Comparison of ENCODE assay signal across 11 cellular contexts in genomic region chr4:129988957-129989356, GRCh38.
"Had no signal": no experiment of that assay in that cellular context is flagged by ENCODE, and none has a peak within 500 bp of the region (broad histone marks: within the 10 kb centered on the region; RNA-seq: fewer than 3 reads in every experiment).

No MANE protein-coding gene starts in this region.

- H3K27ac ChIP-seq: GM23248 had no signal

- H2AFZ ChIP-seq: GM23248, GM23338 had no signal

- H3K9ac ChIP-seq: GM23248 had no signal

- ATAC-seq: GM23338, HCT116 had no signal

- H3K9me3 ChIP-seq: HAP-1 had no signal

- H3K4me1 ChIP-seq: HAP-1 had no signal

- DNase-seq: GM23248, GOT3, H7, H9, HCEC 1CT, HFFc6 had no signal

- H3K4me2 ChIP-seq: GM23338 had no signal

- H3K4me3 ChIP-seq: GM23248, GM23338, HAP-1 had no signal

- H3K36me3 ChIP-seq: HAP-1 had no signal

- FAIRE-seq: H1, H54 had no signal
